Comparison of ENCODE assay signal across 13 cellular contexts in genomic region chr6:25147191-25147590, GRCh38.
DNase-seq lines count a peak whose midpoint lies in the region; ATAC-seq lines count a peak whose summit lies in the region.
"Had no signal": no experiment of that assay in that cellular context is flagged by ENCODE, and none has a peak within 500 bp of the region (broad histone marks: within the 10 kb centered on the region; RNA-seq: fewer than 3 reads in every experiment).

No MANE protein-coding gene starts in this region.

- H3K9ac ChIP-seq in BLaER1, result no peak overlapping the region

- no peaks in the 10 kb centered on the region for H3K36me3 ChIP-seq in BLaER1

- ATAC-seq in GM19035 (IDR thresholded peaks at IDR 0.05; ENCODE audit: unreplicated experiment) (peak; percentile 99), HG02884 (IDR thresholded peaks at IDR 0.05; ENCODE audit: unreplicated experiment) (peak; percentile 99), Right ventricle myocardium superior (ENCODE audit: poor library complexity) (no peak)

- intact Hi-C loops in Right ventricle myocardium superior (cut with DNase I), result no loop called here

- no peaks in the 10 kb centered on the region for H4K20me1 ChIP-seq in BLaER1

- H3K4me3 ChIP-seq in BLaER1, result no peak overlapping the region

- no peak overlapping the region for H3K27ac ChIP-seq in BLaER1

- H3K4me2 ChIP-seq in BLaER1, result peak overlapping the region; percentile 2; the same call in 1 of the 2 replicates

- DNase-seq in MV-4-11 (lab: John Stamatoyannopoulos, UW) (peak; percentile 88), Right ventricle myocardium superior (no peak), A172 (ENCODE audit: low spot score) (no peak), GDM1 (lab: John Stamatoyannopoulos, UW) (no peak)
- DNase-seq in stimulated activated CD4-positive, alpha-beta T cell treated with anti-CD3 and anti-CD28 coated beads, Interleukin-4, amount 100 ng/mL, for 1 hour, result no peak
- DNase-seq: activated CD4-positive, alpha-beta T cell treated with anti-CD3 and anti-CD28 coated beads for 4 hours; cerebellar nuclear complex; H7; NCI-H345; posterior cingulate gyrus had no signal

- H3K4me1 ChIP-seq in BLaER1, result peaks cover 12% of the 10 kb centered on the region; the same call in 1 of the 2 replicates

- peaks cover 10% of the 10 kb centered on the region; the same call in 1 of the 2 replicates for H3K9me3 ChIP-seq in BLaER1

- H3K27me3 ChIP-seq in BLaER1, result no peaks in the 10 kb centered on the region
